Comparison of ENCODE assay signal across 15 cellular contexts in the genomic region with DNA sequence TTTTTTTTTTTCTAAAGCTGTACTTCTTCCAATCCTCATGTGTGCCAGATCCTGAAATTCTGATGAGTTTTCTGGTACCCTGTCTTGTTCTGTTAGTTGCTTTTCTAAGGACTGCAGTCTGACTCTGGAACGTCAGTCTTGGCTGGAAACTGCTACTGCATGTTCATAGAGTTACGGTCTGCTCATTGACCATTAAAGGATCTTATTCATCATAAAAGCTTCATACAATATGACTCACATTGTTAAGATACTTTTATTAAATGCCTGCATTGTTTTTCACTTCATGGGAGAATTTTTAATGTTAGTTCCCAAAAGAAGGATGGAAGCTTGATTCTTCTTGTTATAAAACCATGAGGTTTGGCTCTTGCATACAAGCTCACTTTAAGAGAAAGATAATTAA.
DNase-seq lines count a peak whose midpoint lies in the region; ATAC-seq and TF ChIP-seq lines count a peak whose summit lies in the region.
"Had no signal": no experiment of that assay in that cellular context is flagged by ENCODE, and none has a peak within 500 bp of the region (broad histone marks: within the 10 kb centered on the region; RNA-seq: fewer than 3 reads in every experiment).

No MANE protein-coding gene starts in this region.

- H3K27ac Mint-ChIP-seq in Calu3 (ENCODE audit: unreplicated experiment): peak overlapping the region; percentile 75
- H3K27ac Mint-ChIP-seq in nephron: peak overlapping the region; percentile 69 to 93 (median 86)
- H3K27ac Mint-ChIP-seq: CD4-positive, CD25-positive, alpha-beta regulatory T cell; HFFc6 had no signal

- H3K9me3 ChIP-seq in tibial nerve: peaks cover 0 to 2% (median 0%) of the 10 kb centered on the region in 4 donors

- peak overlapping the region in 3 of 4 donors; percentile 18 to 49 (median 38) for H3K27ac ChIP-seq in tibial nerve
- H3K27ac ChIP-seq: BLaER1 treated with 17β-estradiol and CSF1 and Interleukin-3, amounts not matched to agents 10 nM and 100 nM had no signal

- H3K27me3 Mint-ChIP-seq in Calu3 (ENCODE audit: unreplicated experiment): no peaks in the 10 kb centered on the region
- H3K27me3 Mint-ChIP-seq in nephron (ENCODE audit: low read depth): no peaks in the 10 kb centered on the region
- H3K27me3 Mint-ChIP-seq: CD4-positive, CD25-positive, alpha-beta regulatory T cell had no signal

- H3K9me3 Mint-ChIP-seq in Calu3 (ENCODE audit: low read depth, unreplicated experiment) (no peaks in the 10 kb centered on the region), nephron (peaks cover 5% of the 10 kb centered on the region)

- TF ChIP-seq EP300 in tibial nerve (IDR thresholded peaks at IDR 0.05): no peak

- intact Hi-C loops in Calu3 (cut with micrococcal nuclease; ENCODE audit: unreplicated experiment): no loop called here

- TF ChIP-seq POLR2A in tibial nerve (IDR thresholded peaks at IDR 0.05): no peak

- H3K4me3 Mint-ChIP-seq in Calu3 (ENCODE audit: low read depth, unreplicated experiment) (peak overlapping the region; percentile 52), nephron (no peak overlapping the region)
- H3K4me3 Mint-ChIP-seq: CD4-positive, CD25-positive, alpha-beta regulatory T cell; HFFc6 had no signal

- BruUV-seq in Calu3 (replicated peaks; lab: Mats Ljungman, UMichigan): no TSS peak

- CTCF ChIA-PET in Calu3 (lab: Charles Lee): interaction anchor here (2.5 kb wide), 1 partner anchor 18 kb away, joined by 11 read pairs; no protein-coding TSS in a partner anchor

- 24 to 27% methylated on average over 2 of the region's 2 CpGs for WGBS in tibial nerve, 2 donors

- in situ Hi-C loops in SK-MEL-5 (cut with HindIII; ENCODE audit: low pct_unique_long_range_greater_than_20kb, low sequenced_read_pairs): no loop called here

- peaks cover 0 to 15% (median 0%) of the 10 kb centered on the region in 4 donors for H3K4me1 ChIP-seq in tibial nerve

- H3K27me3 ChIP-seq in tibial nerve: no peaks in the 10 kb centered on the region
- H3K27me3 ChIP-seq: BLaER1 treated with 17β-estradiol and CSF1 and Interleukin-3, amounts not matched to agents 10 nM and 100 nM had no signal

- H3K4me1 Mint-ChIP-seq in Calu3 (ENCODE audit: low read depth, unreplicated experiment) (peaks cover 31% of the 10 kb centered on the region), nephron (peaks cover 23% of the 10 kb centered on the region)
- H3K4me1 Mint-ChIP-seq: CD4-positive, CD25-positive, alpha-beta regulatory T cell had no signal

- peak overlapping the region in 2 of 4 donors; percentile 5 to 6 for H3K4me3 ChIP-seq in tibial nerve
- H3K4me3 ChIP-seq: BLaER1 treated with 17β-estradiol and CSF1 and Interleukin-3, amounts not matched to agents 10 nM and 100 nM; GM12878 had no signal

- TF ChIP-seq CTCF in Calu3 (IDR thresholded peaks at IDR 0.05; ENCODE audit: unreplicated experiment): no peak
- TF ChIP-seq CTCF in nephron (IDR thresholded peaks at IDR 0.05; ENCODE audit: unreplicated experiment in 3 of 3): no peak
- TF ChIP-seq CTCF in tibial nerve (IDR thresholded peaks at IDR 0.05): no peak

- no peaks in the 10 kb centered on the region for H3K36me3 ChIP-seq in tibial nerve
- H3K36me3 ChIP-seq: BLaER1 treated with 17β-estradiol and CSF1 and Interleukin-3, amounts not matched to agents 10 nM and 100 nM had no signal

- DNase-seq in Calu3: no peak
- DNase-seq in SK-MEL-5 (ENCODE audit: low read depth, low spot score): peak; percentile 7
- DNase-seq in tibial nerve (ENCODE audit: low spot score in 2 of 2): no peak
- no peak for DNase-seq in activated naive CD4-positive, alpha-beta T cell (lab: John Stamatoyannopoulos, UW)
- DNase-seq: ACHN; CD4-positive, CD25-positive, alpha-beta regulatory T cell; DMS79; HCEC 1CT; HFFc6 had no signal

- no peak for ATAC-seq in GM18907 (IDR thresholded peaks at IDR 0.05; ENCODE audit: unreplicated experiment)
- ATAC-seq in GM18868 (IDR thresholded peaks at IDR 0.05; ENCODE audit: unreplicated experiment): no peak
- ATAC-seq: GM12878, HepG2 had no signal

- H3K36me3 Mint-ChIP-seq in Calu3 (ENCODE audit: insufficient read depth, unreplicated experiment) (no peaks in the 10 kb centered on the region), nephron (ENCODE audit: low read depth) (no peaks in the 10 kb centered on the region)
- H3K36me3 Mint-ChIP-seq: CD4-positive, CD25-positive, alpha-beta regulatory T cell had no signal
